ENCODE assay signal across 1 cellular context in genomic region chr7:16515785-16516685, GRCh38.
TF ChIP-seq lines count a peak whose summit lies in the region.

No MANE protein-coding gene starts in this region.

TF ChIP-seq in K562, 482 proteins besides CTCF, POLR2A, EP300 and RAD21 (continued from another document):
- TF ChIP-seq ZNF146 (CRISPR knock-in tag; IDR thresholded peaks at IDR 0.05; ENCODE audit: unreplicated experiment) (peak; percentile 93), RBM25 (IDR thresholded peaks at IDR 0.05; ENCODE audit: low read depth, low read length, severe bottlenecking) (peak; percentile 72), PURB (CRISPR knock-in tag; IDR thresholded peaks at IDR 0.05; ENCODE audit: low read depth) (no peak), MXI1 (IDR thresholded peaks at IDR 0.05; ENCODE audit: low read depth, low read length) (no peak), ZNF277 (CRISPR knock-in tag; IDR thresholded peaks at IDR 0.05; ENCODE audit: borderline replicate concordance) (no peak), SPI1 (IDR thresholded peaks at IDR 0.05; ENCODE audit: borderline replicate concordance, low read depth, low read length) (no peak), BCOR (IDR thresholded peaks at IDR 0.05) (peak; percentile 33; the same call in 1 of the 2 replicates), ADNP (tag; IDR thresholded peaks at IDR 0.05) (0 out of 2 replicates have a peak, but pooled peaks have one; percentile 38), KDM1A (IDR thresholded peaks at IDR 0.05) (0 out of 4 replicates have a peak, but pooled peaks of 1 of the 2 experiments have one; percentile 29), SAFB (IDR thresholded peaks at IDR 0.05; ENCODE audit: borderline replicate concordance, low read depth, low read length) (no peak)
